ENCODE assay signal across 11 cellular contexts in genomic region chr1:68128157-68128556, GRCh38.
DNase-seq lines count a peak whose midpoint lies in the region; ATAC-seq and TF ChIP-seq lines count a peak whose summit lies in the region.
"Had no signal": no experiment of that assay in that cellular context is flagged by ENCODE, and none has a peak within 500 bp of the region (broad histone marks: within the 10 kb centered on the region; RNA-seq: fewer than 3 reads in every experiment).

No MANE protein-coding gene starts in this region.

- no peaks in the 10 kb centered on the region for H3K36me3 ChIP-seq in effector memory CD4-positive, alpha-beta T cell (ENCODE audit: control insufficient read depth, insufficient read depth, low read length)

- no peak overlapping the region for H3K4me3 ChIP-seq in astrocyte of the spinal cord (ENCODE audit: low read depth, low read length)
- no peak overlapping the region for H3K4me3 ChIP-seq in effector memory CD4-positive, alpha-beta T cell (ENCODE audit: insufficient read depth, low read depth, low read length, poor library complexity, severe bottlenecking)

- in situ Hi-C loops in astrocyte of the spinal cord (cut with HindIII; ENCODE audit: low sequenced_read_pairs), result no loop called here

- no peak overlapping the region for H3K27ac ChIP-seq in effector memory CD4-positive, alpha-beta T cell (ENCODE audit: insufficient read depth, low read length, poor library complexity, severe bottlenecking)

- DNase-seq in astrocyte of the spinal cord (ENCODE audit: low read depth, low spot score), result peak; percentile 81
- peak; percentile 51 for DNase-seq in myocyte (ENCODE audit: low read depth)
- no peak for DNase-seq in effector memory CD4-positive, alpha-beta T cell
- no peak for DNase-seq in NCI-H1436 (lab: John Stamatoyannopoulos, UW)
- DNase-seq in omental fat pad (ENCODE audit: low spot score), result no peak
- DNase-seq in SHP77 (lab: John Stamatoyannopoulos, UW), result no peak
- DNase-seq: DMS79; naive thymus-derived CD8-positive, alpha-beta T cell; NCI-H1417 had no signal

- H3K4me1 ChIP-seq in effector memory CD4-positive, alpha-beta T cell (ENCODE audit: control insufficient read depth, insufficient read depth, low read length, poor library complexity, severe bottlenecking), result no peaks in the 10 kb centered on the region

- TF ChIP-seq CTCF in astrocyte of the spinal cord (IDR thresholded peaks at IDR 0.05; ENCODE audit: low read depth, low read length) (no peak), omental fat pad (IDR thresholded peaks at IDR 0.05) (no peak)

- peak; percentile 67 for ATAC-seq in GM19023 (IDR thresholded peaks at IDR 0.05; ENCODE audit: unreplicated experiment)
- ATAC-seq in HG03159 (IDR thresholded peaks at IDR 0.05; ENCODE audit: unreplicated experiment), result peak; percentile 71
- ATAC-seq in omental fat pad (ENCODE audit: low FRiP score), result no peak
- ATAC-seq: naive thymus-derived CD8-positive, alpha-beta T cell had no signal

- no peaks in the 10 kb centered on the region for H3K27me3 ChIP-seq in effector memory CD4-positive, alpha-beta T cell (replicated peaks; ENCODE audit: control insufficient read depth, insufficient read depth, low read length, poor library complexity, severe bottlenecking)

- H3K9me3 ChIP-seq in effector memory CD4-positive, alpha-beta T cell (ENCODE audit: control insufficient read depth, low read length), result no peaks in the 10 kb centered on the region

Comparison
In these comparisons a context has a peak if more than half of its experiments do, and no peak if none do; other contexts are left out.
1. DNase-seq: peak in astrocyte of the spinal cord (single experiment) and myocyte (single experiment); none in effector memory CD4-positive, alpha-beta T cell (0 of 3), NCI-H1436 (single experiment), omental fat pad (single experiment) and SHP77 (0 of 2).